In the genomic region with DNA sequence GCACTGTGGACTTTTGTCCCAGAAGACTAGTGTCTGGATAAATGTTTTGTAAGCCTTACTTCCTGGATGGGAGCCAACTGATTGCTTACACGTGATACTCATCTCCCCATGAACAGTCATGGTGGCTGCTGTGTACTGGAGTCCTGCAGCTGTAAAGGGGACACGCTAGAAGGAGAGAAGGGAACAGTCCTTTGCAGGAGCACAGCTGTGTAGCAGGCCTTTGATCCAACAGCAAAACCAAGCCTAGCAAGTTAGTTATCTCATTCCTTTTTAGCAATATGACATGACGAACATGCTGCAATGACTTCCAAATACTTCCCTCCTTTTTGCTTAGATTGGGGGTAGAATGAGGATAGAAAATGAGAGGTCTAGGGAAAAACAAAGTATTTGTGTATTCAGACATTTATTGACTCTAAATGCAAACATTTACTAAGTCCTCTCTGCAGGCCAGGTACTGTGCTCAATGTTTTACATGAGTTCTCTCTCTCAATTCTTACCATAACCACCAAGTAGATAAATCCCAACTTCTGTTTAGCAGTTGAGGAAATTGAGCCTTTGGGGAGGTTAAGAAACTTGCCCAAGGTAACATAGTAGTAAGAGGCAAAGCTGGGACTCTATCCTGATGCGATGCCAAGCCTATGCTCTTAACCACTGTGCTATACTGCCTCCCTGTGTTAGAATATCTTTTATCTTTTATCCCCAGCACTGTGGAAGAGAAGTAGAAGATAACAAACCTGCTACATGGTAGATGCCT, we compare ENCODE assay signal across 8 cellular contexts. TPM values are rescaled to one million over a fixed set of nuclear protein-coding genes. Genes with fewer than 3 reads are reported as not detected.
A peak's percentile ranks its signal among the peaks of the same experiment; 100 is the strongest.
DNase-seq lines count a peak whose midpoint lies in the region; TF ChIP-seq lines count a peak whose summit lies in the region.

No MANE protein-coding gene starts in this region.

- H3K27me3 ChIP-seq in colonic mucosa: no peaks in the 10 kb centered on the region
- no peaks in the 10 kb centered on the region for H3K27me3 ChIP-seq in mesenchymal stem cell (ENCODE audit: control insufficient read depth in 1 of 2, insufficient read depth in 1 of 2, low read length in 2 of 2)
- H3K27me3 ChIP-seq in ovary: no peaks in the 10 kb centered on the region

- H3K4me3 ChIP-seq in HFF-Myc (replicated peaks; ENCODE audit: low read depth, low read length): no peak overlapping the region
- no peak overlapping the region for H3K4me3 ChIP-seq in colonic mucosa
- H3K4me3 ChIP-seq in mesenchymal stem cell (ENCODE audit: insufficient read depth in 1 of 2, low read depth in 1 of 2, low read length in 2 of 2): no peak overlapping the region
- no peak overlapping the region for H3K4me3 ChIP-seq in ovary

- H3K14ac ChIP-seq in mesenchymal stem cell (ENCODE audit: low read length in 2 of 2): no peak overlapping the region

- peak overlapping the region; percentile 2 to 16 for H3K18ac ChIP-seq in mesenchymal stem cell (ENCODE audit: low read depth in 1 of 2, low read length in 2 of 2)

- H2AFZ ChIP-seq in mesenchymal stem cell (ENCODE audit: low read depth, low read length): no peak overlapping the region

- H2BK5ac ChIP-seq in mesenchymal stem cell (ENCODE audit: low read depth, low read length, poor library complexity, severe bottlenecking): no peak overlapping the region

- H2AK5ac ChIP-seq in mesenchymal stem cell (ENCODE audit: low read length, severe bottlenecking): no peak overlapping the region

- peak overlapping the region; percentile 0 to 12 for H2BK12ac ChIP-seq in mesenchymal stem cell (ENCODE audit: low read length in 2 of 2)

- no peak overlapping the region for H3K23ac ChIP-seq in mesenchymal stem cell (ENCODE audit: low read length in 2 of 2)

- 64% methylated on average over 4 of the region's 4 CpGs for WGBS in mesenchymal stem cell
- 63 to 79% (median 65%) methylated on average over 4 of the region's 4 CpGs for WGBS in ovary, 3 donors

- no peaks in the 10 kb centered on the region for H3K79me1 ChIP-seq in mesenchymal stem cell (replicated peaks; ENCODE audit: low read length, poor library complexity, severe bottlenecking)

- H3K27ac ChIP-seq in colonic mucosa (peak overlapping the region; percentile 87), mesenchymal stem cell (ENCODE audit: low read length, poor library complexity, severe bottlenecking) (no peak overlapping the region), ovary (no peak overlapping the region)

- H3K4me1 ChIP-seq in colonic mucosa (peaks cover 20% of the 10 kb centered on the region), mesenchymal stem cell (ENCODE audit: control insufficient read depth, insufficient read depth, low read depth, low read length) (no peaks in the 10 kb centered on the region), ovary (ENCODE audit: insufficient read depth) (no peaks in the 10 kb centered on the region)

- peak overlapping the region; percentile 34 for H4K91ac ChIP-seq in mesenchymal stem cell (ENCODE audit: low read length)

- H2BK15ac ChIP-seq in mesenchymal stem cell (ENCODE audit: low read depth, poor library complexity, severe bottlenecking): no peak overlapping the region

- H3K36me3 ChIP-seq in colonic mucosa (no peaks in the 10 kb centered on the region), mesenchymal stem cell (ENCODE audit: control insufficient read depth in 1 of 2, insufficient read depth in 2 of 2, low read depth in 1 of 2, low read length in 2 of 2) (no peaks in the 10 kb centered on the region), ovary (no peaks in the 10 kb centered on the region)

- DNase-seq in DMS53 treated with DMSO at 0.1 percent for 48 hours (lab: John Stamatoyannopoulos, UW; ENCODE audit: unreplicated experiment) (peak; percentile 68), HFF-Myc (ENCODE audit: extremely low read depth, low read depth) (no peak), NOMO-1 (lab: John Stamatoyannopoulos, UW; ENCODE audit: unreplicated experiment in 2 of 2) (peak; percentile 35 to 62), colonic mucosa (peak; percentile 85), mesenchymal stem cell (peak; percentile 71), middle frontal gyrus (ENCODE audit: extremely low spot score, low spot score) (no peak), ovary (no peak)
- no peak for DNase-seq in stimulated activated CD4-positive, alpha-beta T cell treated with anti-CD3 and anti-CD28 coated beads, Interleukin-1b, Interleukin-23, amount 100 ng/mL, for 48 hours

- H4K8ac ChIP-seq in mesenchymal stem cell (ENCODE audit: low read length): no peak overlapping the region

- peak; percentile 28 for TF ChIP-seq CTCF in HFF-Myc (IDR thresholded peaks at IDR 0.05; ENCODE audit: low read depth, low read length, missing control alignments)
- TF ChIP-seq CTCF in colonic mucosa (IDR thresholded peaks at IDR 0.05): peak; percentile 17
- TF ChIP-seq CTCF in ovary (IDR thresholded peaks at IDR 0.05): no peak

- intact Hi-C loops in colonic mucosa (cut with DNase I): loop anchor here (10.0 kb wide), 2 partner anchors 164 to 166 kb away; no protein-coding TSS in a partner anchor
- intact Hi-C loops in ovary (cut with DNase I): no loop called here

- no peak overlapping the region for H3K4ac ChIP-seq in mesenchymal stem cell (ENCODE audit: low read depth in 1 of 2, low read length in 2 of 2)

- TF ChIP-seq EP300 in ovary (IDR thresholded peaks at IDR 0.05): no peak

- H3K9ac ChIP-seq in colonic mucosa (ENCODE audit: low read depth in 2 of 2, low read length in 2 of 2) (peak overlapping the region in 1 of 2 donors; percentile 48), mesenchymal stem cell (ENCODE audit: low read length) (peak overlapping the region; percentile 2)

- H3K4me2 ChIP-seq in mesenchymal stem cell (ENCODE audit: low read length, poor library complexity, severe bottlenecking): no peak overlapping the region

- no peak overlapping the region for H2BK120ac ChIP-seq in mesenchymal stem cell (ENCODE audit: low read depth, low read length)

- H3K9me3 ChIP-seq in colonic mucosa (no peaks in the 10 kb centered on the region), mesenchymal stem cell (ENCODE audit: control insufficient read depth, low read length) (no peaks in the 10 kb centered on the region), ovary (no peaks in the 10 kb centered on the region)

- TF ChIP-seq POLR2A in ovary (IDR thresholded peaks at IDR 0.05): no peak

RNA-seq across cellular contexts. Expression of gene CD28, which starts 55.4 kb away (rescaled TPM):
- 1 to 10 TPM; 1.5 to 1.9 TPM for total RNA-seq in colonic mucosa
- polyA plus RNA-seq in mesenchymal stem cell (2013, experiment 1 of 2): 0.01 TPM
- polyA plus RNA-seq in mesenchymal stem cell (2013, experiment 2 of 2): 0.01 TPM
- total RNA-seq in ovary: 1 to 10 TPM in 5 of 7 donors, under 1 TPM in 2; 0.46 to 2.9 (median 1.2) TPM
- 1 to 10 TPM in 1 of 2 donors, under 1 TPM in 1; 0.18 to 4.3 TPM for polyA plus RNA-seq in ovary

Comparison
In these comparisons a context has a peak if more than half of its experiments do, and no peak if none do; other contexts are left out.
1. DNase-seq: peak in DMS53 treated with DMSO at 0.1 percent for 48 hours (single experiment), NOMO-1 (2 of 2), colonic mucosa (single experiment) and mesenchymal stem cell (single experiment); none in HFF-Myc (single experiment), middle frontal gyrus (single experiment), stimulated activated CD4-positive, alpha-beta T cell treated with anti-CD3 and anti-CD28 coated beads, Interleukin-1b, Interleukin-23, amount 100 ng/mL, for 48 hours (single experiment) and ovary (0 of 5).
2. CTCF ChIP-seq: peak in HFF-Myc (single experiment) and colonic mucosa (single experiment); none in ovary (0 of 3).